In the genomic region with DNA sequence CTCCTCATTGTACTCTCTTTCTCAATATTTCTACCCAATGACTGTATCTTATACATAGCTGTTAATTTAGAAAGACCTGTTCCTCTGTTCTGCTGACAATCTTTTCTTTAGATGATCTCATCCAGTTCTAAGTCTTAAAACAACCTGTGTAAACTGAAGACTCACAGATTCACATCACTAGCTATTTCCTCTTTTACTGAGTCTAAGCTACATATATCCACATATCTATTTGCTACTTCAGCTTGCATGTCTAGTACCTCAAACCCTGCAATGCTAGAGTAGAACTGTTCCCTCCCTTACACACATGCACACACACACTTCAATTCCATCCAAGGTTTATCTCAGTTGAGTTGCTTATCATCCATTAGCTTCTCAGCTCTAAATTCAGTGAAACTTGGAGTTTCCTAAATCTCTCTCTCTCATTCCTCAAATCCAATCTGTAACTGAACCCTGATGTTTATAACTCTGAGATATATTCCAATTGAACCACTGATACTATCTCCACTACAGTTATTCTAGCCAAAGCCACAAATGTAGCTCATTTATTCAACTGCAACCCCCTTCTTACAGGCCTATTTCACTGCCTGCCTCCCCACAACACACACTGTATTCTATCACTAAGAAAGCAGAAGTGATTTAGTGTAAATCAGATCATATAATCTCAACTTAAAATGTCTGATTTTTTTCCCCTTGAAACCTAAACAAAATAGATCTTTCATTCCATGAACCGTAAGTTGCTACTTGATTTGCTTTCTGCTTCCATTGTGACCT, we compare ENCODE assay signal across 20 cellular contexts.
A peak's percentile ranks its signal among the peaks of the same experiment; 100 is the strongest.
DNase-seq lines count a peak whose midpoint lies in the region; ATAC-seq, FAIRE-seq and TF ChIP-seq lines count a peak whose summit lies in the region.
"Had no signal": no experiment of that assay in that cellular context is flagged by ENCODE, and none has a peak within 500 bp of the region (broad histone marks: within the 10 kb centered on the region; RNA-seq: fewer than 3 reads in every experiment).

No MANE protein-coding gene starts in this region.

- H3K9me3 ChIP-seq in GM12878 (replicated peaks; ENCODE audit: control insufficient read depth, insufficient read depth, low read length), result no peaks in the 10 kb centered on the region
- H3K9me3 ChIP-seq: BE2C had no signal

- no peak for TF ChIP-seq EP300 in GM12878 (IDR thresholded peaks at IDR 0.05; ENCODE audit: borderline replicate concordance in 1 of 2, control insufficient read depth in 1 of 2, low read depth in 2 of 2, low read length in 2 of 2)

- no peak overlapping the region for H3K27ac ChIP-seq in GM12878 (ENCODE audit: control insufficient read depth, insufficient read depth)
- H3K27ac ChIP-seq: SK-N-MC had no signal

- in situ Hi-C loops in GM12878 (cut with MboI) (no loop called here), GM13976 (cut with MboI; ENCODE audit: low sequenced_read_pairs, unreplicated experiment) (no loop called here)

- no peak overlapping the region for H3K4me3 ChIP-seq in GM12878
- H3K4me3 ChIP-seq: GM23338, SK-N-MC had no signal

- no peak for DNase-seq in GM12878 (ENCODE audit: low read depth, low spot score)
- no peak for DNase-seq in NCI-H510A treated with DMSO at 0.1 percent for 48 hours (lab: John Stamatoyannopoulos, UW)
- no peak for DNase-seq in GM13976 (ENCODE audit: low spot score)
- DNase-seq: 8988T; BE2C; CD4-positive, alpha-beta memory T cell; KBM-7; NCI-H1436; NCI-H2029 treated with DMSO at 0.1 percent for 48 hours; NCI-H774; Right ventricle myocardium superior; T-helper 1 cell; T1000 had no signal

- no peaks in the 10 kb centered on the region for H3K36me3 ChIP-seq in GM12878 (ENCODE audit: control insufficient read depth in 2 of 2, insufficient read depth in 2 of 2, low read length in 1 of 2)
- H3K36me3 ChIP-seq: BE2C had no signal

- WGBS in GM12878 (ENCODE audit: insufficient coverage, insufficient replicate concordance, low lambda C conversion rate, missing lambda C conversion rate), result 43% methylated on average over 1 of the region's 1 CpG

- H3K4me1 ChIP-seq in GM12878 (ENCODE audit: control insufficient read depth, insufficient read depth, low read length), result no peaks in the 10 kb centered on the region
- H3K4me1 ChIP-seq: BE2C had no signal

- peak; percentile 91 for ATAC-seq in GM18505 (IDR thresholded peaks at IDR 0.05; ENCODE audit: unreplicated experiment)
- peak; percentile 69 for ATAC-seq in GM21786 (IDR thresholded peaks at IDR 0.05; ENCODE audit: unreplicated experiment)
- peak; percentile 43 for ATAC-seq in HG03469 (IDR thresholded peaks at IDR 0.05; ENCODE audit: unreplicated experiment)
- ATAC-seq in GM12878, result peak; percentile 85
- ATAC-seq in GM18873 (IDR thresholded peaks at IDR 0.05; ENCODE audit: low FRiP score, unreplicated experiment), result no peak
- no peak for ATAC-seq in GM21529 (IDR thresholded peaks at IDR 0.05; ENCODE audit: unreplicated experiment)
- ATAC-seq: GM23338 had no signal

- no peak overlapping the region for H3K4me2 ChIP-seq in GM12878 (ENCODE audit: control insufficient read depth, insufficient read depth)
- H3K4me2 ChIP-seq: GM23338 had no signal

- CTCF ChIA-PET in GM12878 (lab: Yijun Ruan, JAX), result no interaction called here

- no peak for FAIRE-seq in GM12878 (lab: Jason Lieb, UNC)

- TF ChIP-seq CTCF in GM12878 (IDR thresholded peaks at IDR 0.05 in 2 of 3, conservative IDR thresholded peaks at IDR 0.05 in 1 of 3; ENCODE audit: control insufficient read depth in 2 of 3, extremely low read depth in 1 of 3, insufficient read depth in 1 of 3, low read depth in 3 of 3, low read length in 3 of 3) (no peak), GM13976 (IDR thresholded peaks at IDR 0.05; ENCODE audit: borderline replicate concordance, control extremely low read depth, extremely low read depth, insufficient read depth, missing control alignments) (no peak)

- RAD21 ChIA-PET in GM12878 (lab: Charles Lee; ENCODE audit: unreplicated experiment), result interaction anchor here (0.9 to 1.1 kb wide), 3 partner anchors 9 to 691 kb away, joined by 3 to 6 read pairs (median 5); no protein-coding TSS in a partner anchor

- no peak for TF ChIP-seq RAD21 in GM12878 (IDR thresholded peaks at IDR 0.05; ENCODE audit: insufficient read depth, low read depth, low read length)

- SMC1A ChIA-PET in GM12878 (lab: Charles Lee; ENCODE audit: uncharacterized antibody, unreplicated experiment), result interaction anchor here (1.0 kb wide), 2 partner anchors 37 to 191 kb away, joined by 3 to 4 read pairs; no protein-coding TSS in a partner anchor

- POLR2A ChIA-PET in GM12878 (lab: Charles Lee), result interaction anchor here (0.6 kb wide), 1 partner anchor 590 kb away, joined by 3 read pairs; no protein-coding TSS in a partner anchor

- BruUV-seq in GM12878 (replicated peaks; lab: Mats Ljungman, UMichigan), result no TSS peak

- intact Hi-C loops in GM12878 (cut with micrococcal nuclease; ENCODE audit: unreplicated experiment), result no loop called here

- no peaks in the 10 kb centered on the region for H4K20me1 ChIP-seq in GM12878 (ENCODE audit: control insufficient read depth, insufficient read depth)

- no peak overlapping the region for H3K9ac ChIP-seq in GM12878 (ENCODE audit: control insufficient read depth, insufficient read depth, low read length)

- no peaks in the 10 kb centered on the region for H3K79me2 ChIP-seq in GM12878 (ENCODE audit: control insufficient read depth, insufficient read depth, low read length)

- TF ChIP-seq POLR2A in GM18505 (IDR thresholded peaks at IDR 0.05; ENCODE audit: borderline replicate concordance, extremely low read depth, insufficient read depth, insufficient read length) (no peak), GM12878 (IDR thresholded peaks at IDR 0.05; ENCODE audit: low read depth, low read length) (no peak)

- no peak overlapping the region for H2AFZ ChIP-seq in GM12878 (ENCODE audit: control insufficient read depth, low read depth, low read length)
- H2AFZ ChIP-seq: GM23338 had no signal

- H3K27me3 ChIP-seq in GM12878 (replicated peaks in 1 of 2; ENCODE audit: control insufficient read depth in 2 of 2, insufficient read depth in 2 of 2, low read length in 1 of 2), result no peaks in the 10 kb centered on the region
- H3K27me3 ChIP-seq: BE2C had no signal

TF ChIP-seq in GM12878, 131 proteins besides CTCF, POLR2A, EP300 and RAD21:
- TF ChIP-seq, protein P1, sequence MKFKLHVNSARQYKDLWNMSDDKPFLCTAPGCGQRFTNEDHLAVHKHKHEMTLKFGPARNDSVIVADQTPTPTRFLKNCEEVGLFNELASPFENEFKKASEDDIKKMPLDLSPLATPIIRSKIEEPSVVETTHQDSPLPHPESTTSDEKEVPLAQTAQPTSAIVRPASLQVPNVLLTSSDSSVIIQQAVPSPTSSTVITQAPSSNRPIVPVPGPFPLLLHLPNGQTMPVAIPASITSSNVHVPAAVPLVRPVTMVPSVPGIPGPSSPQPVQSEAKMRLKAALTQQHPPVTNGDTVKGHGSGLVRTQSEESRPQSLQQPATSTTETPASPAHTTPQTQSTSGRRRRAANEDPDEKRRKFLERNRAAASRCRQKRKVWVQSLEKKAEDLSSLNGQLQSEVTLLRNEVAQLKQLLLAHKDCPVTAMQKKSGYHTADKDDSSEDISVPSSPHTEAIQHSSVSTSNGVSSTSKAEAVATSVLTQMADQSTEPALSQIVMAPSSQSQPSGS (IDR thresholded peaks at IDR 0.05; ENCODE audit: low read length), result 0 out of 2 replicates have a peak, but pooled peaks have one; percentile 34
- no peak for TF ChIP-seq STAT3 (IDR thresholded peaks at IDR 0.05; ENCODE audit: low read depth, low read length)
- no peak for TF ChIP-seq SIN3A (IDR thresholded peaks at IDR 0.05; ENCODE audit: low read depth, low read length)
- no peak for TF ChIP-seq NR2C1 (IDR thresholded peaks at IDR 0.05)
- TF ChIP-seq ATF7 (IDR thresholded peaks at IDR 0.05; ENCODE audit: low read depth), result 0 out of 2 replicates have a peak, but pooled peaks have one; percentile 23
- TF ChIP-seq SPI1 (IDR thresholded peaks at IDR 0.05; ENCODE audit: borderline replicate concordance, insufficient read depth, low read depth, low read length), result peak; percentile 34; the same call in 1 of the 2 replicates
- TF ChIP-seq, protein P2, sequence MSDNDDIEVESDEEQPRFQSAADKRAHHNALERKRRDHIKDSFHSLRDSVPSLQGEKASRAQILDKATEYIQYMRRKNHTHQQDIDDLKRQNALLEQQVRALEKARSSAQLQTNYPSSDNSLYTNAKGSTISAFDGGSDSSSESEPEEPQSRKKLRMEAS (IDR thresholded peaks at IDR 0.05; ENCODE audit: low read depth, low read length), result no peak
- no peak for TF ChIP-seq CHD2 (IDR thresholded peaks at IDR 0.05; ENCODE audit: borderline replicate concordance, low read depth, low read length)

Comparison
In these comparisons a context has a peak if more than half of its experiments do, and no peak if none do; other contexts are left out.
1. ATAC-seq: peak in GM18505 (single experiment), GM21786 (single experiment), HG03469 (single experiment) and GM12878 (single experiment); none in GM18873 (single experiment) and GM21529 (single experiment).